ENCODE assay signal across 8 cellular contexts in the genomic region with DNA sequence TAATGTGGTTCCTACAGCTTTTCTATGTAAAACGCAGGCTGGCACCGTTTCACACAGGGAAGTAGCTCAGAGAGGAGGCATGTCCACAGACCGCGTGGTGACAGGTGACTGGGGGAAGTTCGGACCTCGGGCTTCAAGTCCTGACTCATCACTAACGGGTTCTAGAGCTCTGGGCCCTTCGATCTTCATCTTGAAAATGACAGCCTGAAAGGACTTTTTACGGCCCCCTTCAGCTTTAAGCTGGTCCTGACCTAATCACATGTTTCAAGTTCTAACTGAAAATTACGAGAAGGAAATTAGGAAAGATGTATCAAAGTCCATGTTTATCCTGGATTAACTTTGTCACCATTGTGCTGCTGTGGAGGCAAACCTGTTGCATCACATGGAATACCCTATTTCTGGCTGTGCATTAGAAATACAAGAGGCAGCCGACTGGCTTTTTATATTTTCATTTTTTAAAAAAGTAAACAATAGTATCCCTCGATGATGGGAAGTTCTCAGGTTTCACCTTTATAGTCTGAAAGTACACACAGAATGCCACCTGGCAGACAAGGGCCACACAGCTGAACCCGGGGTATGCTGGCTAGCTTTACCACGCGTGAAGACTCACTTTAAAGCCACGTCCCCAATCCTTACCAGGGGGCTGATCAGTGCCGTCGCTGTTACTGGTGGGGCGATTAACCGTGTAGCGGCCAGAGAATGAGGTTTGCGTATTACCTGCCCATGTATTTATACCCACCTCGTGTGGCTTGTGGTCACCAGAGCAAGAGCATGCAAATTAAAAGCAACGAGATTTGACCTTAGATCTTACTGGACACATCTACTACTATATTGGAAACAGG. TPM values are rescaled to one million over a fixed set of nuclear protein-coding genes. Genes with fewer than 3 reads are reported as not detected.
DNase-seq lines count a peak whose midpoint lies in the region; ATAC-seq, FAIRE-seq and TF ChIP-seq lines count a peak whose summit lies in the region.

No MANE protein-coding gene starts in this region.

- no peak overlapping the region for H2BK12ac ChIP-seq in H1 (ENCODE audit: low read depth, low read length)

- H3K9ac ChIP-seq in HUES48 (ENCODE audit: low read depth, low read length): no peak overlapping the region
- H3K9ac ChIP-seq in H1 (replicated peaks in 1 of 4; ENCODE audit: extremely low read depth in 1 of 4, low read depth in 3 of 4, low read length in 3 of 4): no peak overlapping the region
- H3K9ac ChIP-seq in muscle layer of colon (ENCODE audit: low read length): peak overlapping the region; percentile 29

- no peak overlapping the region for H2BK20ac ChIP-seq in H1 (ENCODE audit: low read length)

- peak overlapping the region; percentile 94 for H3K4me3 ChIP-seq in HUES48 (ENCODE audit: low read depth, low read length)
- peak overlapping the region; percentile 76 for H3K4me3 ChIP-seq in WI38 (ENCODE audit: low read depth, low read length)
- H3K4me3 ChIP-seq in H1 (ENCODE audit: extremely low read depth in 1 of 4, insufficient read depth in 2 of 4, low read depth in 3 of 4, low read length in 4 of 4): peak overlapping the region; percentile 59 to 94 (median 74); a peak in 7 of 8 replicates
- H3K4me3 ChIP-seq in muscle layer of colon (ENCODE audit: low read depth in 1 of 2, low read length in 2 of 2): peak overlapping the region; percentile 77 to 89
- peak overlapping the region; percentile 74 to 99 (median 87) for H3K4me3 ChIP-seq in tibial nerve

- no peak overlapping the region for H3K56ac ChIP-seq in H1 (replicated peaks; ENCODE audit: insufficient read length, low read depth, low read length)

- no peaks in the 10 kb centered on the region for H3K79me1 ChIP-seq in H1 (ENCODE audit: low read depth, low read length)

- H2BK120ac ChIP-seq in H1 (replicated peaks; ENCODE audit: low read depth, low read length): no peak overlapping the region

- CTCF ChIA-PET in H1 (lab: Charles Lee; ENCODE audit: partially characterized antibody): interaction anchor here (0.6 to 3.6 kb wide), 7 partner anchors 14 to 632 kb away, joined by 3 to 23 read pairs (median 3); no protein-coding TSS in a partner anchor

- H4K5ac ChIP-seq in H1 (ENCODE audit: insufficient read length, low read depth, low read length): no peak overlapping the region

- H2AK5ac ChIP-seq in H1 (ENCODE audit: low read depth, low read length): no peak overlapping the region

- no peak overlapping the region for H2BK15ac ChIP-seq in H1 (ENCODE audit: low read length)

- no peak overlapping the region for H3K4ac ChIP-seq in H1 (replicated peaks; ENCODE audit: insufficient read length, low read depth, low read length)

- H3K27me3 ChIP-seq in HUES48 (ENCODE audit: control insufficient read depth, insufficient read depth, low read length) (peaks cover 45% of the 10 kb centered on the region), H1 (replicated peaks in 1 of 4; ENCODE audit: control insufficient read depth in 3 of 4, extremely low read depth in 1 of 4, insufficient read depth in 3 of 4, low read length in 3 of 4) (peaks cover 0 to 18% (median 14%) of the 10 kb centered on the region in 4 experiments; a peak in 6 of 7 replicates), muscle layer of colon (ENCODE audit: control insufficient read depth in 1 of 2, insufficient read depth in 2 of 2, low read length in 2 of 2) (no peaks in the 10 kb centered on the region), tibial nerve (no peaks in the 10 kb centered on the region)

- 65% methylated on average over 24 of the region's 24 CpGs; no CpG with 5 or more reads in 1 of the 2 experiments for WGBS in H1 (ENCODE audit: extremely low coverage in 1 of 2, insufficient coverage in 1 of 2, insufficient read length in 1 of 2, insufficient replicate concordance in 2 of 2, low coverage in 1 of 2, low lambda C conversion rate in 2 of 2, missing lambda C conversion rate in 1 of 2), 2 experiments
- 36 to 48% methylated on average over 24 of the region's 24 CpGs for WGBS in tibial nerve, 2 donors

- TF ChIP-seq RAD21 in H1 (IDR thresholded peaks at IDR 0.05 in 1 of 2, conservative IDR thresholded peaks at IDR 0.05 in 1 of 2; ENCODE audit: low read depth in 2 of 2, low read length in 2 of 2): no peak

- H3K27ac ChIP-seq in HUES48 (ENCODE audit: low read depth, low read length) (no peak overlapping the region), H1 (ENCODE audit: low read depth, low read length) (no peak overlapping the region), muscle layer of colon (ENCODE audit: low read depth, low read length) (peak overlapping the region; percentile 41), tibial nerve (peak overlapping the region; percentile 88 to 98 (median 96))

- no peak overlapping the region for H2AFZ ChIP-seq in H1 (ENCODE audit: low read length)

- no peak overlapping the region for H4K8ac ChIP-seq in H1 (ENCODE audit: extremely low read depth, insufficient read depth, low read length)

- FAIRE-seq in H1 (lab: Jason Lieb, UNC): no peak

- H2BK5ac ChIP-seq in H1 (ENCODE audit: low read depth, low read length): no peak overlapping the region

- no peak overlapping the region for H3K23ac ChIP-seq in H1 (ENCODE audit: insufficient read length)

- TF ChIP-seq CTCF in WI38 (IDR thresholded peaks at IDR 0.05; ENCODE audit: low read depth, low read length) (no peak), H1 (IDR thresholded peaks at IDR 0.05; ENCODE audit: control extremely low read depth in 1 of 3, insufficient read depth in 1 of 3, low read depth in 1 of 3, low read length in 3 of 3) (no peak), tibial nerve (IDR thresholded peaks at IDR 0.05) (no peak)

- H3K36me3 ChIP-seq in HUES48 (ENCODE audit: control insufficient read depth, insufficient read depth, low read length) (no peaks in the 10 kb centered on the region), H1 (ENCODE audit: control insufficient read depth in 2 of 4, insufficient read depth in 4 of 4, low read length in 3 of 4) (no peaks in the 10 kb centered on the region), muscle layer of colon (ENCODE audit: insufficient read depth, low read length) (no peaks in the 10 kb centered on the region), tibial nerve (no peaks in the 10 kb centered on the region)

- DNase-seq in H1 (ENCODE audit: low read depth in 1 of 2, low spot score in 2 of 2) (no peak), tibial nerve (ENCODE audit: low spot score in 2 of 2) (peak in 1 of 2 donors; percentile 41), mesenteric fat pad (ENCODE audit: low spot score) (no peak)

- H3K79me2 ChIP-seq in H1 (ENCODE audit: control insufficient read depth in 1 of 2, insufficient read depth in 2 of 2, low read length in 2 of 2): no peaks in the 10 kb centered on the region

- no peaks in the 10 kb centered on the region for H4K20me1 ChIP-seq in H1 (replicated peaks in 1 of 2; ENCODE audit: control insufficient read depth in 1 of 2, insufficient read depth in 2 of 2, low read length in 2 of 2)

- H3K4me2 ChIP-seq in H1 (ENCODE audit: insufficient read depth in 1 of 2, low read depth in 2 of 2, low read length in 2 of 2): peak overlapping the region; percentile 83 to 88

- peak; percentile 35 for ATAC-seq in GM21447 (IDR thresholded peaks at IDR 0.05; ENCODE audit: unreplicated experiment)

- no peak overlapping the region for H3K14ac ChIP-seq in H1 (ENCODE audit: insufficient read length)

- H3K4me1 ChIP-seq in HUES48 (ENCODE audit: control insufficient read depth, insufficient read depth, low read length): peaks cover 16% of the 10 kb centered on the region
- H3K4me1 ChIP-seq in H1 (replicated peaks in 1 of 4; ENCODE audit: control insufficient read depth in 3 of 4, insufficient read depth in 4 of 4, low read length in 3 of 4): peaks cover 2 to 7% (median 4%) of the 10 kb centered on the region in 4 experiments; a peak in 4 of 7 replicates
- peaks cover 21% of the 10 kb centered on the region for H3K4me1 ChIP-seq in muscle layer of colon (ENCODE audit: insufficient read depth, low read length)
- peaks cover 0 to 51% (median 7%) of the 10 kb centered on the region in 4 donors for H3K4me1 ChIP-seq in tibial nerve

- peaks cover 15% of the 10 kb centered on the region; the same call in 1 of the 2 replicates for H3K23me2 ChIP-seq in H1 (ENCODE audit: low read depth, low read length)

- peak; percentile 50 for TF ChIP-seq POLR2A in GM10847 (IDR thresholded peaks at IDR 0.05; ENCODE audit: extremely low read depth, insufficient read length)
- no peak for TF ChIP-seq POLR2A in H1 (IDR thresholded peaks at IDR 0.05; ENCODE audit: control extremely low read depth in 1 of 2, low read depth in 2 of 2, low read length in 2 of 2)
- TF ChIP-seq POLR2A in tibial nerve (IDR thresholded peaks at IDR 0.05): no peak

- no peak overlapping the region for H4K91ac ChIP-seq in H1 (replicated peaks; ENCODE audit: insufficient read length, low read length)

- TF ChIP-seq EP300 in H1 (IDR thresholded peaks at IDR 0.05; ENCODE audit: borderline replicate concordance in 1 of 2, low read depth in 2 of 2, low read length in 2 of 2) (no peak), tibial nerve (IDR thresholded peaks at IDR 0.05) (no peak)

- peak overlapping the region; percentile 27; the same call in 1 of the 2 replicates for H3K18ac ChIP-seq in H1 (ENCODE audit: extremely low read depth, low read length)

- POLR2A ChIA-PET in H1 (lab: Charles Lee; ENCODE audit: partially characterized antibody): no interaction called here

- H3K9me3 ChIP-seq in HUES48 (ENCODE audit: control insufficient read depth, insufficient read depth, low read length) (no peaks in the 10 kb centered on the region), H1 (ENCODE audit: insufficient read depth in 2 of 2, low read depth in 1 of 2, low read length in 1 of 2) (no peaks in the 10 kb centered on the region), muscle layer of colon (ENCODE audit: low read length) (no peaks in the 10 kb centered on the region), tibial nerve (no peaks in the 10 kb centered on the region)

TF ChIP-seq in H1, 55 proteins besides CTCF, POLR2A, EP300 and RAD21:
- no peak for TF ChIP-seq GABPA (IDR thresholded peaks at IDR 0.05; ENCODE audit: borderline replicate concordance, insufficient read depth, low read length)
- no peak for TF ChIP-seq NANOG (IDR thresholded peaks at IDR 0.05; ENCODE audit: insufficient read depth, low read depth, low read length, poor library complexity, severe bottlenecking)
- TF ChIP-seq EZH2 (IDR thresholded peaks at IDR 0.05; ENCODE audit: low read depth, low read length, severe bottlenecking): peak; percentile 6
- no peak for TF ChIP-seq CEBPB (IDR thresholded peaks at IDR 0.05; ENCODE audit: low read depth, low read length)

RNA-seq across cellular contexts. Expression of a gene that starts 1.9 kb away (rescaled TPM):
- total RNA-seq in H1 (2021; fragmentation: NEBNext Ultra II Directional; extraction: Animal tissue kit (Norgen Biotek cat#: 25700)): 5.4 TPM in 2 replicates
- 1.5 and 1.8 TPM in 2 replicates for polyA plus RNA-seq in H1 (2011; rRNA removed)
- polyA plus RNA-seq in H1 (2011; cell fraction: cytosol; rRNA removed): 2.7 TPM
- polyA plus RNA-seq in H1 (2011; cell fraction: nucleus; rRNA removed): 1.2 TPM
- polyA plus RNA-seq in H1 (2012, experiment 1 of 2): 1.7 to 3.3 TPM (median 2.2 TPM) in 4 replicates
- polyA plus RNA-seq in H1 (2012, experiment 2 of 2): 0.60 TPM
- polyA plus RNA-seq in H1 (2013, experiment 1 of 2): 5.1 TPM
- 5.6 TPM for polyA plus RNA-seq in H1 (2013, experiment 2 of 2)
- 1.5 and 2.1 TPM in 2 replicates for polyA minus RNA-seq in H1 (2011; rRNA and poly(A)+ RNA removed)
- 2.9 TPM for polyA minus RNA-seq in H1 (2011; cell fraction: cytosol; rRNA and poly(A)+ RNA removed)
- 4.3 TPM for polyA minus RNA-seq in H1 (2011; cell fraction: nucleus; rRNA and poly(A)+ RNA removed)
- total RNA-seq in tibial nerve (100 to 1,000 TPM; 118 to 287 (median 154) TPM), mesenteric fat pad (147 TPM)

Comparison
In these comparisons a context has a peak if more than half of its experiments do, and no peak if none do; other contexts are left out.
1. H3K27ac ChIP-seq: peak in muscle layer of colon (single experiment) and tibial nerve (4 of 4); none in HUES48 (single experiment) and H1 (single experiment).
2. RNA of a gene that starts 1.9 kb away (total RNA-seq): 118 to 287 TPM in tibial nerve and 147 TPM in mesenteric fat pad (single experiment); 5.4 TPM in H1; every median in the first group is over 10 times any median in the second.
3. Peak in every context shown above with its lines, with median percentiles within 50 percentile points of each other: H3K4me3 ChIP-seq.